Comparison of ENCODE assay signal across 12 cellular contexts in the genomic region with DNA sequence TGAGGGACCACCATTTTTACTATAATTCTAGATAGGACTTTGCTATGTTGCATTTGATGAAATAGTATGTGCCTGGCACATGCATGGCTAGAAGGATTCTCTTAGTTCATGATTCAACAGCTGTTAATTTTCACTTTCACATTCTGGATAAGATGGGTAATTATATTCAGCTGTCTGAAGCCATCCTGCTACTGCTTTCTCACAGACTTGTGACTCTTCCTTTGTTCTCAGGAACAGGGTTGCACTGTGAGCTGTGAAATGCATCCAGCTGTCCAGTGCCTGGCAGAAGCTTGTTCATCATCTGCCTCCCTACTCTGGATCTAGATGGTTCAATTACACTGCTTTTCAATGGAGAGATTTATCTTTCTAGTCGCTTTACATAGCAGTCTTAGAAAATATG.
"Had no signal": no experiment of that assay in that cellular context is flagged by ENCODE, and none has a peak within 500 bp of the region (broad histone marks: within the 10 kb centered on the region; RNA-seq: fewer than 3 reads in every experiment).

No MANE protein-coding gene starts in this region.

- H3K36me3 ChIP-seq: sigmoid colon, thoracic aorta, WERI-Rb-1 had no signal

- H3K4me3 ChIP-seq: sigmoid colon, thoracic aorta had no signal

- H3K27me3 ChIP-seq: sigmoid colon had no signal

- DNase-seq: activated CD4-positive, alpha-beta memory T cell treated with anti-CD3 and anti-CD28 coated beads for 36 hours; activated CD4-positive, alpha-beta T cell treated with anti-CD3 and anti-CD28 coated beads for 36 hours; activated CD8-positive, alpha-beta memory T cell treated with anti-CD3 and anti-CD28 coated beads, Interleukin-2, amount 10 ng/mL, durations not matched to agents 7 days and 5 days; activated naive CD4-positive, alpha-beta T cell treated with anti-CD3 and anti-CD28 coated beads, Interleukin-2, amount 50 U/mL, for 16 hours; activated T-cell treated with anti-CD3 and anti-CD28 coated beads, Interleukin-2, amount 50 U/mL, for 24 hours; nephron progenitor cell; sigmoid colon; stimulated activated CD4-positive, alpha-beta T cell treated with anti-CD3 and anti-CD28 coated beads, Interleukin-1b, Interleukin-23, amount 100 ng/mL, for 48 hours; stimulated activated naive CD8-positive, alpha-beta T cell treated with anti-CD3 and anti-CD28 coated beads, Interleukin-15, amount 100 ng/mL, for 72 hours; T-helper 17 cell; WERI-Rb-1 had no signal

- H3K4me1 ChIP-seq: sigmoid colon had no signal

- H3K27ac ChIP-seq: sigmoid colon, thoracic aorta, WERI-Rb-1 had no signal

- H3K9me3 ChIP-seq: sigmoid colon, thoracic aorta had no signal
